Comparison of ENCODE assay signal across 27 cellular contexts in the genomic region with DNA sequence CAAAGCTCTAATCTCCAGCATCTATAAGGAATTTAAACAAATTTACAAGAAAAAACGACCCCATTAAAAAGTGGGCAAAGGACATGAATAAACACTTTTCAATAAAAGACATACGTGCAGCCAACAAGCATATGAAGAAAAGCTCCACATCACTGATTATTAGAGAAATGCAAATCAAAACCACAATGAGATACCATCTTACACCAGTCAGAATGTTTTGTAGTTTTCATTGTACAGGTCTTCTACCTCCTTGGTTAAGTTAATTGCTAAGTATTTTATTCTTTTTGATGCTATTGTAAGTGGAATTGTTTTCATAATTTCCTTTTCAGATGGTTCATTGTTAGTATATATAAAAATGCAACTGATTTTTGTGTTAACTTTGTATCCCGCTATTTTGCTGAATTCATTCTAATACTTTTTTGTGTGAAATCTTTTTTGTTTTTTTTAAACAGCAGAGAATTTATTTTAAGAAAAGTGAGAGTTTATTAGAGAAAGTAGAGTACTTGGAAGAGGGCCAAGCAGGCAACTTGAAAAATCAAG. TPM values are rescaled to one million over a fixed set of nuclear protein-coding genes. Genes with fewer than 3 reads are reported as not detected.
DNase-seq lines count a peak whose midpoint lies in the region; ATAC-seq, FAIRE-seq and TF ChIP-seq lines count a peak whose summit lies in the region.
"Had no signal": no experiment of that assay in that cellular context is flagged by ENCODE, and none has a peak within 500 bp of the region (broad histone marks: within the 10 kb centered on the region; RNA-seq: fewer than 3 reads in every experiment).

No MANE protein-coding gene starts in this region.

- intact Hi-C loops in transverse colon (cut with DNase I; ENCODE audit: low total_unique reads): no loop called here

- H3K4me3 ChIP-seq in transverse colon (no peak overlapping the region), H7 (ENCODE audit: insufficient read depth, low read depth, low read length) (no peak overlapping the region)
- H3K4me3 ChIP-seq: A549, K562 had no signal

- no peaks in the 10 kb centered on the region for H3K4me1 ChIP-seq in transverse colon
- H3K4me1 ChIP-seq: A549 had no signal

- in situ Hi-C loops in transverse colon (cut with MboI; ENCODE audit: low pct_ligation_motif_present in 1 of 4, low pct_unique_long_range_greater_than_20kb in 1 of 4, low sequenced_read_pairs in 3 of 4): no loop called here

- no peaks in the 10 kb centered on the region for H3K27me3 Mint-ChIP-seq in activated T-helper 17 cell treated with anti-CD3 and anti-CD28 coated beads, Interleukin-2, amount 50 U/mL, for 72 hours
- H3K27me3 Mint-ChIP-seq: CD8-positive, alpha-beta memory T cell; T-cell had no signal

- H3K9me3 Mint-ChIP-seq in activated T-helper 17 cell treated with anti-CD3 and anti-CD28 coated beads, Interleukin-2, amount 50 U/mL, for 72 hours: peaks cover 5% of the 10 kb centered on the region

- TF ChIP-seq POLR2A in transverse colon (IDR thresholded peaks at IDR 0.05): no peak

- H3K27ac ChIP-seq in transverse colon: no peak overlapping the region
- H3K27ac ChIP-seq: A549, C4-2B had no signal

- H3K4me3 Mint-ChIP-seq in activated T-helper 17 cell treated with anti-CD3 and anti-CD28 coated beads, Interleukin-2, amount 50 U/mL, for 72 hours: no peak overlapping the region
- H3K4me3 Mint-ChIP-seq: T-cell had no signal

- H3K27me3 ChIP-seq in transverse colon: no peaks in the 10 kb centered on the region
- no peaks in the 10 kb centered on the region for H3K27me3 ChIP-seq in H7 (ENCODE audit: control insufficient read depth, insufficient read depth, low read length)

- peaks cover 15% of the 10 kb centered on the region for H3K4me1 Mint-ChIP-seq in activated T-helper 17 cell treated with anti-CD3 and anti-CD28 coated beads, Interleukin-2, amount 50 U/mL, for 72 hours

- TF ChIP-seq CTCF in transverse colon (IDR thresholded peaks at IDR 0.05): no peak

- H3K27ac Mint-ChIP-seq in activated T-helper 17 cell treated with anti-CD3 and anti-CD28 coated beads, Interleukin-2, amount 50 U/mL, for 72 hours: no peak overlapping the region
- H3K27ac Mint-ChIP-seq: T-cell had no signal

- peaks cover 94% of the 10 kb centered on the region for H3K36me3 Mint-ChIP-seq in activated T-helper 17 cell treated with anti-CD3 and anti-CD28 coated beads, Interleukin-2, amount 50 U/mL, for 72 hours (ENCODE audit: low read depth)

- ATAC-seq in GM18499 (IDR thresholded peaks at IDR 0.05; ENCODE audit: insufficient read depth, unreplicated experiment) (peak; percentile 51), GM18511 (IDR thresholded peaks at IDR 0.05; ENCODE audit: unreplicated experiment) (peak; percentile 67), HG03354 (IDR thresholded peaks at IDR 0.05; ENCODE audit: poor library complexity, severe bottlenecking, unreplicated experiment) (peak; percentile 64)
- ATAC-seq in activated T-helper 17 cell treated with anti-CD3 and anti-CD28 coated beads, Interleukin-2, amount 50 U/mL, for 72 hours (replicated peaks): no peak
- ATAC-seq: A549, K562, PC-3, T-cell had no signal

- H3K9me3 ChIP-seq in transverse colon: peaks cover 9 to 13% of the 10 kb centered on the region in 2 donors

- H3K36me3 ChIP-seq in transverse colon (no peaks in the 10 kb centered on the region), H7 (replicated peaks; ENCODE audit: control insufficient read depth, insufficient read depth, low read length) (no peaks in the 10 kb centered on the region; the same call in 1 of the 2 replicates)

- no peak for DNase-seq in transverse colon
- DNase-seq in H7: no peak
- DNase-seq: CD8-positive, alpha-beta memory T cell; DMS 273 treated with DMSO at 0.1 percent for 48 hours; DMS79 treated with DMSO at 0.1 percent for 48 hours; GF-D8; Kasumi-1; MV-4-11; NCI-H1105; NCI-H1436 treated with DMSO at 0.1 percent for 48 hours; NCI-H187 treated with DMSO at 0.1 percent for 48 hours; NCI-H2107; NCI-H446 treated with DMSO at 0.1 percent for 48 hours; NCI-H82; NK-92 treated with Interleukin-12 subunit alpha and Interleukin-12 subunit beta, amount 100 ng/mL, for 24 hours; PC-3; T-cell had no signal

- no peak for TF ChIP-seq EP300 in transverse colon (IDR thresholded peaks at IDR 0.05; ENCODE audit: low read depth)

- 79 to 81% methylated on average over 3 of the region's 3 CpGs for WGBS in transverse colon (ENCODE audit: low coverage in 1 of 2), 2 donors

- peak; percentile 14 for FAIRE-seq in colon (lab: Jason Lieb, UNC)
- FAIRE-seq: A549, GM12892, GM18507, K562 had no signal

RNA-seq across cellular contexts. Expression of gene SLC39A10, which starts 40.7 kb away (rescaled TPM):
- 100 to 1,000 TPM in 1 of 2 donors, 10 to 100 TPM in 1; 62.2 to 102 TPM for total RNA-seq in activated T-helper 17 cell treated with anti-CD3 and anti-CD28 coated beads, Interleukin-2, amount 50 U/mL, for 72 hours
- 10 to 100 TPM in 2 of 4 donors, 1 to 10 TPM in 2; 4.9 to 34.4 (median 12.4) TPM for total RNA-seq in transverse colon
- total RNA-seq in H7 (2014; rRNA removed; shearing (Covaris generic)): 92.6 and 111 TPM in 2 replicates
